1 cellular context compared by ENCODE assay signal in the genomic region with DNA sequence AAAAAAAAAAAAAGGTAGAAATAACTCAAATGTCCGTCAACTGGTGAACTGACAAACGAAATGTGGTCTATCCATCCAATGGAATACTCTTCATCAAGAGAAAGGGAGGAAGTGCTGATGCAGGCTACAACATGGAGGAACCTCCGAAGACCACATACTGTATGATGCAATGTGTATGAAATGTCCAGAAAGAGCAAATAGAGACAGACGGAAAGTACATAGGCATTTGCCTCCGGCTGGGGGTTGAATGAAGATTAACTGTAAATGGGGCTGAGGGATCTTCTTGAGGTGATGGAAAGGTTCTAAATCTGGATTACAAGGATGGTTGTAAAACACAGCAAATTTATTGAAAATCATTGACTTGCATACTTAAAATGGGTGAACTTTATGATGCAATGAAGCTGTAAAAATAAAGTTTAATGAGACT.
TF ChIP-seq lines count a peak whose summit lies in the region.

No MANE protein-coding gene starts in this region.

TF ChIP-seq in HepG2, 621 proteins besides CTCF, POLR2A, EP300 and RAD21 (continued from another document and continues in another):
- TF ChIP-seq, protein P1, sequence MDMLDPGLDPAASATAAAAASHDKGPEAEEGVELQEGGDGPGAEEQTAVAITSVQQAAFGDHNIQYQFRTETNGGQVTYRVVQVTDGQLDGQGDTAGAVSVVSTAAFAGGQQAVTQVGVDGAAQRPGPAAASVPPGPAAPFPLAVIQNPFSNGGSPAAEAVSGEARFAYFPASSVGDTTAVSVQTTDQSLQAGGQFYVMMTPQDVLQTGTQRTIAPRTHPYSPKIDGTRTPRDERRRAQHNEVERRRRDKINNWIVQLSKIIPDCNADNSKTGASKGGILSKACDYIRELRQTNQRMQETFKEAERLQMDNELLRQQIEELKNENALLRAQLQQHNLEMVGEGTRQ (IDR thresholded peaks at IDR 0.05; ENCODE audit: low read depth, low read length): no peak
- TF ChIP-seq, protein P1 (CRISPR knock-in tag; IDR thresholded peaks at IDR 0.05; ENCODE audit: borderline replicate concordance): no peak
- TF ChIP-seq ZNF318 (CRISPR knock-in tag; IDR thresholded peaks at IDR 0.05) (no peak), HOXA9 (CRISPR knock-in tag; IDR thresholded peaks at IDR 0.05; ENCODE audit: borderline replicate concordance) (no peak), ZNF674 (CRISPR knock-in tag; IDR thresholded peaks at IDR 0.05; ENCODE audit: low read depth) (no peak), ZNF672 (CRISPR knock-in tag; IDR thresholded peaks at IDR 0.05) (no peak), ZFP36L1 (CRISPR knock-in tag; IDR thresholded peaks at IDR 0.05) (no peak), GABPA (IDR thresholded peaks at IDR 0.05; ENCODE audit: low read depth, low read length) (no peak), GABPA (CRISPR knock-in tag; IDR thresholded peaks at IDR 0.05; ENCODE audit: low read depth) (peak; percentile 33; the same call in 1 of the 2 replicates), ZNF142 (CRISPR knock-in tag; IDR thresholded peaks at IDR 0.05) (no peak), HOXA7 (CRISPR knock-in tag; IDR thresholded peaks at IDR 0.05) (no peak)
- TF ChIP-seq, protein P2, sequence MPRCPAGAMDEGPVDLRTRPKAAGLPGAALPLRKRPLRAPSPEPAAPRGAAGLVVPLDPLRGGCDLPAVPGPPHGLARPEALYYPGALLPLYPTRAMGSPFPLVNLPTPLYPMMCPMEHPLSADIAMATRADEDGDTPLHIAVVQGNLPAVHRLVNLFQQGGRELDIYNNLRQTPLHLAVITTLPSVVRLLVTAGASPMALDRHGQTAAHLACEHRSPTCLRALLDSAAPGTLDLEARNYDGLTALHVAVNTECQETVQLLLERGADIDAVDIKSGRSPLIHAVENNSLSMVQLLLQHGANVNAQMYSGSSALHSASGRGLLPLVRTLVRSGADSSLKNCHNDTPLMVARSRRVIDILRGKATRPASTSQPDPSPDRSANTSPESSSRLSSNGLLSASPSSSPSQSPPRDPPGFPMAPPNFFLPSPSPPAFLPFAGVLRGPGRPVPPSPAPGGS (CRISPR knock-in tag; IDR thresholded peaks at IDR 0.05): no peak
- TF ChIP-seq, protein P3, sequence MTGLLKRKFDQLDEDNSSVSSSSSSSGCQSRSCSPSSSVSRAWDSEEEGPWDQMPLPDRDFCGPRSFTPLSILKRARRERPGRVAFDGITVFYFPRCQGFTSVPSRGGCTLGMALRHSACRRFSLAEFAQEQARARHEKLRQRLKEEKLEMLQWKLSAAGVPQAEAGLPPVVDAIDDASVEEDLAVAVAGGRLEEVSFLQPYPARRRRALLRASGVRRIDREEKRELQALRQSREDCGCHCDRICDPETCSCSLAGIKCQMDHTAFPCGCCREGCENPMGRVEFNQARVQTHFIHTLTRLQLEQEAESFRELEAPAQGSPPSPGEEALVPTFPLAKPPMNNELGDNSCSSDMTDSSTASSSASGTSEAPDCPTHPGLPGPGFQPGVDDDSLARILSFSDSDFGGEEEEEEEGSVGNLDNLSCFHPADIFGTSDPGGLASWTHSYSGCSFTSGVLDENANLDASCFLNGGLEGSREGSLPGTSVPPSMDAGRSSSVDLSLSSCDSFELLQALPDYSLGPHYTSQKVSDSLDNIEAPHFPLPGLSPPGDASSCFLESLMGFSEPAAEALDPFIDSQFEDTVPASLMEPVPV (CRISPR knock-in tag; IDR thresholded peaks at IDR 0.05): no peak
- TF ChIP-seq, protein P4, sequence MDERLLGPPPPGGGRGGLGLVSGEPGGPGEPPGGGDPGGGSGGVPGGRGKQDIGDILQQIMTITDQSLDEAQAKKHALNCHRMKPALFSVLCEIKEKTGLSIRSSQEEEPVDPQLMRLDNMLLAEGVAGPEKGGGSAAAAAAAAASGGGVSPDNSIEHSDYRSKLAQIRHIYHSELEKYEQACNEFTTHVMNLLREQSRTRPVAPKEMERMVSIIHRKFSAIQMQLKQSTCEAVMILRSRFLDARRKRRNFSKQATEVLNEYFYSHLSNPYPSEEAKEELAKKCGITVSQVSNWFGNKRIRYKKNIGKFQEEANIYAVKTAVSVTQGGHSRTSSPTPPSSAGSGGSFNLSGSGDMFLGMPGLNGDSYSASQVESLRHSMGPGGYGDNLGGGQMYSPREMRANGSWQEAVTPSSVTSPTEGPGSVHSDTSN (CRISPR knock-in tag; IDR thresholded peaks at IDR 0.05): no peak
- TF ChIP-seq, protein P5, sequence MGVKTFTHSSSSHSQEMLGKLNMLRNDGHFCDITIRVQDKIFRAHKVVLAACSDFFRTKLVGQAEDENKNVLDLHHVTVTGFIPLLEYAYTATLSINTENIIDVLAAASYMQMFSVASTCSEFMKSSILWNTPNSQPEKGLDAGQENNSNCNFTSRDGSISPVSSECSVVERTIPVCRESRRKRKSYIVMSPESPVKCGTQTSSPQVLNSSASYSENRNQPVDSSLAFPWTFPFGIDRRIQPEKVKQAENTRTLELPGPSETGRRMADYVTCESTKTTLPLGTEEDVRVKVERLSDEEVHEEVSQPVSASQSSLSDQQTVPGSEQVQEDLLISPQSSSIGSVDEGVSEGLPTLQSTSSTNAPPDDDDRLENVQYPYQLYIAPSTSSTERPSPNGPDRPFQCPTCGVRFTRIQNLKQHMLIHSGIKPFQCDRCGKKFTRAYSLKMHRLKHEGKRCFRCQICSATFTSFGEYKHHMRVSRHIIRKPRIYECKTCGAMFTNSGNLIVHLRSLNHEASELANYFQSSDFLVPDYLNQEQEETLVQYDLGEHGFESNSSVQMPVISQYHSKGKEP (CRISPR knock-in tag; IDR thresholded peaks at IDR 0.05): no peak
